ENCODE assay signal across 8 cellular contexts in the genomic region with DNA sequence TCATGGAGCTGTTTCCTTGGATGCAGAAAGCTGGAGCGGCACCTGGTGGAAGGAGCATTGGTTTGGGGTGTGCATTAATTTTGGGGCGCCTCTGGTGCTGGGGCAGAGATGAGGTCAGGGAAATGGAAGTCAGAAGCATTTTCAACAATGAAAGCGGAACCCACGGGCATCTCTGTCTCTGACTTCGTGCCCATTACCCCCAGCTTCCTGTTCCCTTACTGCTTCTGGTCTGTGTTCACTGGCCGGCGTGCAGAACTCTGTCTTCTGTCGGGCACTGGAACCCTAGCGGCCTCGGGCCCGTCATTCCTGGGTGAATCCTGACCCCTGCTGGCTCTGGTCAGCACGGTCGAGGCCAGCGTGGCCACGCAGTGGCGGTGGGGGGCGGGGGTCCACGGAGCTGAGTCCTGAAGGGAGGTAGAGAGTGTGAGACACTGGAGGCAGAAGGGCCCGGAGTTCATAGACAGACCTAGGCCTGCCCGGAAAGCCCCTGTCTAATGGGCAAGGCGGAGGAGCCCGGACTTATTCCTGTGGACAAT. TPM values are rescaled to one million over a fixed set of nuclear protein-coding genes. Genes with fewer than 3 reads are reported as not detected.
DNase-seq lines count a peak whose midpoint lies in the region; TF ChIP-seq lines count a peak whose summit lies in the region.

No MANE protein-coding gene starts in this region.

- H3K9me3 ChIP-seq in WERI-Rb-1 (ENCODE audit: severe bottlenecking) = peaks cover 9% of the 10 kb centered on the region

- intact Hi-C loops in head of caudate nucleus (cut with DNase I) = loop anchor here (5.0 kb wide), 2 partner anchors 44 to 79 kb away; partner anchors contain the start of genes PLEKHJ1 and SF3A2

- no peaks in the 10 kb centered on the region for H3K27me3 ChIP-seq in WERI-Rb-1 (ENCODE audit: insufficient read depth, low read depth, severe bottlenecking)

- no peaks in the 10 kb centered on the region for H3K36me3 ChIP-seq in WERI-Rb-1

- peak; percentile 89 for TF ChIP-seq CTCF in WERI-Rb-1 (IDR thresholded peaks at IDR 0.05; ENCODE audit: low read depth, low read length)

- H3K4me3 ChIP-seq in WERI-Rb-1 (ENCODE audit: low read depth, low read length) = peak overlapping the region; percentile 26

- H3K27ac ChIP-seq in WERI-Rb-1 = peak overlapping the region; percentile 52

- DNase-seq in CMK (ENCODE audit: low read depth) = peak; percentile 58
- DNase-seq in HT1080 (ENCODE audit: low read depth) = peak; percentile 62
- peak; percentile 86 for DNase-seq in WERI-Rb-1
- DNase-seq in head of caudate nucleus = peak; percentile 62 to 91 (median 81)
- peak; percentile 78 for DNase-seq in pons (ENCODE audit: low spot score)
- no peak for DNase-seq in stimulated activated naive CD4-positive, alpha-beta T cell treated with Interleukin-2 at 50 U/mL for 16 hours (lab: John Stamatoyannopoulos, UW)
- DNase-seq in COR-L47 (lab: John Stamatoyannopoulos, UW) = no peak
- no peak for DNase-seq in DMS153 treated with DMSO at 0.1 percent for 48 hours (lab: John Stamatoyannopoulos, UW; ENCODE audit: unreplicated experiment)

RNA-seq across cellular contexts. Expression of gene LINGO3, which starts 7.9 kb away (rescaled TPM):
- total RNA-seq in HT1080 (2014; rRNA removed; shearing (Covaris generic)) = not detected in 2 replicates
- polyA plus RNA-seq in HT1080 (2015; cell fraction: cytosol; rRNA removed) = not detected in 2 replicates
- polyA plus RNA-seq in HT1080 (2015; cell fraction: nucleus; rRNA removed) = not detected in 2 replicates

RNA-seq across cellular contexts. Expression of gene LSM7, which starts 12.5 kb away (rescaled TPM):
- total RNA-seq in HT1080 (2014; rRNA removed; shearing (Covaris generic)) = 280 and 379 TPM in 2 replicates
- polyA plus RNA-seq in HT1080 (2015; cell fraction: cytosol; rRNA removed) = 180 and 315 TPM in 2 replicates
- 131 and 180 TPM in 2 replicates for polyA plus RNA-seq in HT1080 (2015; cell fraction: nucleus; rRNA removed)

RNA-seq across cellular contexts. Expression of gene SPPL2B, which starts 12.6 kb away (rescaled TPM):
- total RNA-seq in HT1080 (2014; rRNA removed; shearing (Covaris generic)) = 13.4 and 16.2 TPM in 2 replicates
- 11.5 and 15.0 TPM in 2 replicates for polyA plus RNA-seq in HT1080 (2015; cell fraction: cytosol; rRNA removed)
- polyA plus RNA-seq in HT1080 (2015; cell fraction: nucleus; rRNA removed) = 161 and 165 TPM in 2 replicates

RNA-seq across cellular contexts. Expression of gene PEAK3, which starts 33.9 kb away (rescaled TPM):
- total RNA-seq in HT1080 (2014; rRNA removed; shearing (Covaris generic)) = 0.03 and 0.35 TPM in 2 replicates
- polyA plus RNA-seq in HT1080 (2015; cell fraction: cytosol; rRNA removed) = 0.03 and 0.06 TPM in 2 replicates
- not detected in 2 replicates for polyA plus RNA-seq in HT1080 (2015; cell fraction: nucleus; rRNA removed)

RNA-seq across cellular contexts. Expression of gene TMPRSS9, which starts 44.2 kb away (rescaled TPM):
- not detected in 2 replicates for total RNA-seq in HT1080 (2014; rRNA removed; shearing (Covaris generic))
- polyA plus RNA-seq in HT1080 (2015; cell fraction: cytosol; rRNA removed) = not detected in 2 replicates
- polyA plus RNA-seq in HT1080 (2015; cell fraction: nucleus; rRNA removed) = not detected in 2 replicates

Comparison
In these comparisons a context has a peak if more than half of its experiments do, and no peak if none do; other contexts are left out.
1. DNase-seq: peak in CMK (single experiment), HT1080 (single experiment), WERI-Rb-1 (single experiment), head of caudate nucleus (42 of 42) and pons (single experiment); none in stimulated activated naive CD4-positive, alpha-beta T cell treated with Interleukin-2 at 50 U/mL for 16 hours (single experiment), COR-L47 (single experiment) and DMS153 treated with DMSO at 0.1 percent for 48 hours (single experiment).